In the genomic region with DNA sequence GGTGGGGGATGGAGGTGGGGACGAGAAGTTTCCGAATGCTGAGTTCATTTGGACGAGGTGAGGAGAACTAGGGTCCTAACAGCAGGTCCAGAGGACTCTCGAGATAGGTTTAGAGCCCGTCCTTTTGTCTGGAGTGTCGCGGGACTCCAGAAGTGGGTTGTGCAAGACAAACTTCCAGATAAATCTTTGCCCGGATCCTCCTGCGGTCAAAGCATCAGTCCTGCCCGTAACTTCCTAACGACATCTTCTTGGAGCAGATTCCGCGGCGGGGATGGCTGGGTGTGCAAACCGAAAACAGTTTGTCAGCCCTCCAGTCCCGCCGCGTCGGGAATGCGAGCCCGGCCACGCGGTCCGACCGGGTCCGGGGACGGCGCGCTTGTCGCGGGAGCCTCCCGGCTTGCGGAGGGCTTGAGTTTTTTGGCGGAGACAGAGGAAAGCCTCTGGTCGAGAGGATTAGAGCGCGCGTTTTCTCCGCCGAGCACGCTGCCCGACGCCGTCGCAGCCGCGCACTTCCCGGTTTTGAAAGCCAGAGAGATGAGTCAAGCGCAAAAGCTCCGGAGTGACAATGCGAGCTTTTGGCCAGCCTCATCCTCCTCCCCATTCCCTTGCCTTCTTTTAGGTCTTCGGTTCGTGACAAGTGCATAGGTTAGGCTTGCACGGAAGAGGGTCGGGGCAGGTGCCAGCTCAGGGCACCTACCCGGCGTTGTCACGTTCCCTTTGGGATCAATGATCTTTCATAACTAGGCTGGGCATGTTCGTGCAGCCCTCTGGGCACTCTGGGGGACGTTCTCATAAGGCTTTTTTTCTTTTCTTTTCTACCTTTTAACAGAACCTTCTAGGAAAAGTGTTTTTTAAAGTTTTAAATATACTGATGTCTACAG, we compare ENCODE assay signal across 8 cellular contexts.
DNase-seq lines count a peak whose midpoint lies in the region; ATAC-seq and TF ChIP-seq lines count a peak whose summit lies in the region.

No MANE protein-coding gene starts in this region.

- H3K36me3 ChIP-seq in aorta (ENCODE audit: control insufficient read depth in 1 of 2, insufficient read depth in 2 of 2, low read length in 1 of 2) = no peaks in the 10 kb centered on the region

- H3K9me3 ChIP-seq in aorta (ENCODE audit: control insufficient read depth, low read length) = no peaks in the 10 kb centered on the region

- DNase-seq in AG09309 (ENCODE audit: low read depth) = peak; percentile 68
- peak; percentile 36 for DNase-seq in H4 (ENCODE audit: low spot score)
- DNase-seq in RPMI8226 = peak; percentile 58
- peak; percentile 62 for DNase-seq in activated naive CD4-positive, alpha-beta T cell treated with anti-CD3 and anti-CD28 coated beads, Interleukin-2, amount 10 ng/mL, durations not matched to agents 7 days and 5 days
- peak; percentile 14 for DNase-seq in globus pallidus (ENCODE audit: low spot score)
- no peak for DNase-seq in osteocyte (ENCODE audit: extremely low spot score, unreplicated experiment)
- peak; percentile 78 to 87 for DNase-seq in aorta

- no peak overlapping the region for H3K27ac ChIP-seq in aorta (ENCODE audit: low read depth in 1 of 2, low read length in 2 of 2)

- peaks cover 46% of the 10 kb centered on the region for H3K4me1 Mint-ChIP-seq in activated naive CD4-positive, alpha-beta T cell treated with anti-CD3 and anti-CD28 coated beads, Interleukin-2, amount 10 ng/mL, durations not matched to agents 7 days and 5 days
- peaks cover 24% of the 10 kb centered on the region for H3K4me1 Mint-ChIP-seq in osteocyte (ENCODE audit: unreplicated experiment)

- peak overlapping the region; percentile 79 for H3K4me3 Mint-ChIP-seq in activated naive CD4-positive, alpha-beta T cell treated with anti-CD3 and anti-CD28 coated beads, Interleukin-2, amount 10 ng/mL, durations not matched to agents 7 days and 5 days
- H3K4me3 Mint-ChIP-seq in osteocyte (ENCODE audit: unreplicated experiment) = peak overlapping the region; percentile 87

- H3K4me3 ChIP-seq in AG09309 (ENCODE audit: control insufficient read depth, low read depth, low read length) = peak overlapping the region; percentile 66
- peak overlapping the region; percentile 15 to 64 for H3K4me3 ChIP-seq in aorta (ENCODE audit: low read length in 2 of 2)

- peaks cover 1% of the 10 kb centered on the region for H3K36me3 Mint-ChIP-seq in activated naive CD4-positive, alpha-beta T cell treated with anti-CD3 and anti-CD28 coated beads, Interleukin-2, amount 10 ng/mL, durations not matched to agents 7 days and 5 days
- no peaks in the 10 kb centered on the region for H3K36me3 Mint-ChIP-seq in osteocyte (ENCODE audit: unreplicated experiment)

- H3K4me1 ChIP-seq in aorta (ENCODE audit: control insufficient read depth in 1 of 2, insufficient read depth in 2 of 2, low read length in 2 of 2) = no peaks in the 10 kb centered on the region

- 3 to 4% methylated on average over 60 of the region's 60 CpGs for WGBS in aorta, 2 donors

- CTCF ChIA-PET in activated naive CD4-positive, alpha-beta T cell treated with anti-CD3 and anti-CD28 coated beads, Interleukin-2, amount 10 ng/mL, durations not matched to agents 7 days and 5 days (lab: Charles Lee) = interaction anchor here (0.6 to 1.5 kb wide), 2 partner anchors 21 to 91 kb away, joined by 3 read pairs; no protein-coding TSS in a partner anchor

- TF ChIP-seq CTCF in AG09309 (IDR thresholded peaks at IDR 0.05; ENCODE audit: control insufficient read depth, insufficient read depth, low read depth, low read length, missing control alignments) (no peak), osteocyte (IDR thresholded peaks at IDR 0.05) (no peak)

- peaks cover 0 to under 1% of the 10 kb centered on the region in 2 donors for H3K27me3 ChIP-seq in aorta (ENCODE audit: control insufficient read depth in 1 of 2, insufficient read depth in 2 of 2, low read length in 1 of 2)

- ATAC-seq in aorta (ENCODE audit: low FRiP score) (peak; percentile 58), HG02885 (IDR thresholded peaks at IDR 0.05; ENCODE audit: poor library complexity, unreplicated experiment) (no peak)

- peaks cover 73% of the 10 kb centered on the region for H3K27me3 Mint-ChIP-seq in activated naive CD4-positive, alpha-beta T cell treated with anti-CD3 and anti-CD28 coated beads, Interleukin-2, amount 10 ng/mL, durations not matched to agents 7 days and 5 days
- peaks cover 77% of the 10 kb centered on the region for H3K27me3 Mint-ChIP-seq in osteocyte (ENCODE audit: unreplicated experiment)

- H3K27ac Mint-ChIP-seq in activated naive CD4-positive, alpha-beta T cell treated with anti-CD3 and anti-CD28 coated beads, Interleukin-2, amount 10 ng/mL, durations not matched to agents 7 days and 5 days = peak overlapping the region; percentile 85
- peak overlapping the region; percentile 58 for H3K27ac Mint-ChIP-seq in osteocyte (ENCODE audit: unreplicated experiment)

- H3K9me3 Mint-ChIP-seq in activated naive CD4-positive, alpha-beta T cell treated with anti-CD3 and anti-CD28 coated beads, Interleukin-2, amount 10 ng/mL, durations not matched to agents 7 days and 5 days = no peaks in the 10 kb centered on the region
- no peaks in the 10 kb centered on the region for H3K9me3 Mint-ChIP-seq in osteocyte (ENCODE audit: unreplicated experiment)

- intact Hi-C loops in aorta (cut with DNase I) = no loop called here
